Comparison of ENCODE assay signal across 22 cellular contexts in genomic region chr18:41526046-41526445, GRCh38.
"Had no signal": no experiment of that assay in that cellular context is flagged by ENCODE, and none has a peak within 500 bp of the region (broad histone marks: within the 10 kb centered on the region; RNA-seq: fewer than 3 reads in every experiment).

No MANE protein-coding gene starts in this region.

- DNase-seq: Kasumi-1, MM.1S, NCI-H1092 treated with DMSO at 0.1 percent for 48 hours, NCI-H1436, NCI-H1930, NCI-H2081, NCI-H226, NCI-H446, NCI-H510A, NCI-H524 treated with DMSO at 0.1 percent for 48 hours, NCI-H774, PC-3, SHP77, SK-N-SH, SW 1271, T-cell had no signal

- FAIRE-seq: HTR-8/SVneo, K562 had no signal

- H3K4me3 ChIP-seq: K562 had no signal

- H3K9ac ChIP-seq: KMS-11, SK-N-SH had no signal

- H3K4me2 ChIP-seq: KMS-11, SK-N-SH had no signal

- ATAC-seq: K562, Panc1, PC-3, T-cell had no signal

- H3K9me3 ChIP-seq: SK-N-SH had no signal

- H3K27ac ChIP-seq: HL-60, KMS-11, RWPE1 had no signal
